In genomic region chr13:75869981-75870380, GRCh38 we compare ENCODE assay signal across 11 cellular contexts.
DNase-seq lines count a peak whose midpoint lies in the region; ATAC-seq and TF ChIP-seq lines count a peak whose summit lies in the region.
"Had no signal": no experiment of that assay in that cellular context is flagged by ENCODE, and none has a peak within 500 bp of the region (broad histone marks: within the 10 kb centered on the region; RNA-seq: fewer than 3 reads in every experiment).

No MANE protein-coding gene starts in this region.

- POLR2A ChIA-PET in T-cell (lab: Charles Lee): interaction anchor here in 1 of 2 donors (0.6 kb wide), 1 partner anchor 328 kb away, joined by 3 read pairs; no protein-coding TSS in a partner anchor

- no peak for TF ChIP-seq POLR2A in suprapubic skin (IDR thresholded peaks at IDR 0.05)

- H3K4me1 ChIP-seq in endocrine pancreas (ENCODE audit: control insufficient read depth, insufficient read depth, low read length) (no peaks in the 10 kb centered on the region), suprapubic skin (peaks cover 9% of the 10 kb centered on the region)

- no peaks in the 10 kb centered on the region for H3K36me3 ChIP-seq in endocrine pancreas (ENCODE audit: control insufficient read depth, insufficient read depth, low read length)
- no peaks in the 10 kb centered on the region for H3K36me3 ChIP-seq in suprapubic skin
- H3K36me3 ChIP-seq: upper lobe of left lung had no signal

- no peak for TF ChIP-seq EP300 in suprapubic skin (IDR thresholded peaks at IDR 0.05)

- H3K4me3 Mint-ChIP-seq in activated T-cell treated with anti-CD3 and anti-CD28 coated beads, Interleukin-2, amount 50 U/mL, for 72 hours: peak overlapping the region; percentile 52 to 64
- peak overlapping the region; percentile 63 to 74 (median 70) for H3K4me3 Mint-ChIP-seq in T-cell

- CTCF ChIA-PET in T-cell (lab: Charles Lee): interaction anchor here (0.6 to 3.5 kb wide), 26 partner anchors 8 to 1692 kb away, joined by 3 to 33 read pairs (median 4); no protein-coding TSS in a partner anchor

- H3K27ac ChIP-seq in suprapubic skin: no peak overlapping the region

- peaks cover 12% of the 10 kb centered on the region for H3K27me3 Mint-ChIP-seq in activated T-cell treated with anti-CD3 and anti-CD28 coated beads, Interleukin-2, amount 50 U/mL, for 72 hours (ENCODE audit: low read depth)
- H3K27me3 Mint-ChIP-seq in T-cell: peaks cover 0 to 7% of the 10 kb centered on the region in 2 donors

- no peak overlapping the region for H3K27ac Mint-ChIP-seq in activated T-cell treated with anti-CD3 and anti-CD28 coated beads, Interleukin-2, amount 50 U/mL, for 72 hours
- peak overlapping the region; percentile 81 to 85 for H3K27ac Mint-ChIP-seq in T-cell
- H3K27ac Mint-ChIP-seq: mesothelial cell of epicardium had no signal

- no peaks in the 10 kb centered on the region for H3K27me3 ChIP-seq in endocrine pancreas (ENCODE audit: control insufficient read depth, insufficient read depth, low read length)
- H3K27me3 ChIP-seq in suprapubic skin: peaks cover 3% of the 10 kb centered on the region
- H3K27me3 ChIP-seq: upper lobe of left lung had no signal

- peak; percentile 78 to 83 for ATAC-seq in activated T-cell treated with anti-CD3 and anti-CD28 coated beads, Interleukin-2, amount 50 U/mL, for 72 hours (replicated peaks in 1 of 2)
- ATAC-seq in T-cell (replicated peaks in 1 of 4): peak; percentile 60 to 96 (median 68)

- DNase-seq in activated T-cell treated with anti-CD3 and anti-CD28 coated beads, Interleukin-2, amount 50 U/mL, for 72 hours: peak; percentile 2 to 9
- no peak for DNase-seq in activated T-cell treated with anti-CD3 and anti-CD28 coated beads, Interleukin-2, amount 50 U/mL, for 1 hour
- DNase-seq in T-cell (peak in 3 of 34 experiments; percentile 1 to 6 (median 2)), suprapubic skin (ENCODE audit: low spot score in 2 of 2) (no peak), retina (no peak), globus pallidus (ENCODE audit: low spot score) (no peak)
- no peak for DNase-seq in stimulated activated CD8-positive, alpha-beta memory T cell treated with anti-CD3 and anti-CD28 coated beads, Interleukin-4, amount 100 ng/mL, for 48 hours
- DNase-seq: NCI-H510A, upper lobe of left lung had no signal

- H3K9me3 ChIP-seq in endocrine pancreas (ENCODE audit: control insufficient read depth, low read length) (no peaks in the 10 kb centered on the region), suprapubic skin (no peaks in the 10 kb centered on the region)
- H3K9me3 ChIP-seq: upper lobe of left lung had no signal

- H3K36me3 Mint-ChIP-seq in activated T-cell treated with anti-CD3 and anti-CD28 coated beads, Interleukin-2, amount 50 U/mL, for 72 hours (ENCODE audit: insufficient read depth in 2 of 2): no peaks in the 10 kb centered on the region
- H3K36me3 Mint-ChIP-seq in T-cell: no peaks in the 10 kb centered on the region
- H3K36me3 Mint-ChIP-seq: mesothelial cell of epicardium had no signal

- H3K4me3 ChIP-seq in endocrine pancreas (ENCODE audit: control insufficient read depth, insufficient read depth, low read length) (peak overlapping the region; percentile 60), suprapubic skin (peak overlapping the region; percentile 43)

- no peak overlapping the region for H3K9ac ChIP-seq in endocrine pancreas (ENCODE audit: control insufficient read depth, insufficient read depth, low read length)

- H3K9me3 Mint-ChIP-seq in activated T-cell treated with anti-CD3 and anti-CD28 coated beads, Interleukin-2, amount 50 U/mL, for 72 hours: no peaks in the 10 kb centered on the region
- no peaks in the 10 kb centered on the region for H3K9me3 Mint-ChIP-seq in T-cell

- H3K4me1 Mint-ChIP-seq in activated T-cell treated with anti-CD3 and anti-CD28 coated beads, Interleukin-2, amount 50 U/mL, for 72 hours (ENCODE audit: low read depth): peaks cover 13% of the 10 kb centered on the region
- H3K4me1 Mint-ChIP-seq in T-cell: peaks cover 16 to 18% (median 16%) of the 10 kb centered on the region in 3 donors

- TF ChIP-seq CTCF in suprapubic skin (IDR thresholded peaks at IDR 0.05): no peak

- 55% methylated on average over 4 of the region's 4 CpGs for WGBS in suprapubic skin

Comparison
In these comparisons a context has a peak if more than half of its experiments do, and no peak if none do; other contexts are left out.
1. DNase-seq: peak in activated T-cell treated with anti-CD3 and anti-CD28 coated beads, Interleukin-2, amount 50 U/mL, for 72 hours (2 of 2); none in activated T-cell treated with anti-CD3 and anti-CD28 coated beads, Interleukin-2, amount 50 U/mL, for 1 hour (single experiment), suprapubic skin (0 of 2), retina (single experiment), stimulated activated CD8-positive, alpha-beta memory T cell treated with anti-CD3 and anti-CD28 coated beads, Interleukin-4, amount 100 ng/mL, for 48 hours (single experiment) and globus pallidus (single experiment).